In the genomic region with DNA sequence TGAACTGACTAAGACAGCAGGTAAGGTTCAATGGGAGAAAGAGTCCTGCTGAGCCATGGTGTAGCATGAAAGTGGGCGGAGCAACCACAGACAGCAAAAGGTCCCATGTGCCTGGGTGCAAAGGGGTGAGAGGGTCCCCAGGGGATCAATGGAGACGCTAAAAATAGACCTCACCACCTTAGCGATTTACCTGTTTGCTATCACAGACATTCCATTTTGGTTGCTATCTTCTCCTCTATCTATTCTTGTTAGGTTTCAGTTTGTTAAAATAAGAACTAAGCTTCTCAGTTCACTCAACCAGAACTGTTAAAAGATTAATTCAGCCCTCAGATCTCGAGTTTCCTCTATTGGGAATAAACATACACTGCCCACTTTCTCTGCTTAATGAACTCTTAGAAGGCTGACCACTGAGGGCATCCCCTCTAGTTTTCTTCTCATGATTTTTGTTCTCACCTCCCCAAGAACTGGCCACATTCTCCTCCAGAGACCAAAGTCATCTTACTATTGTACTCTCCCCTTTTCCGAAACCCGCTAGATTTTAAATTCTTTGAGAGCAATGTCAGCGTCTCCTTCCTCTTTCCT, we compare ENCODE assay signal across 1 cellular context.
TF ChIP-seq lines count a peak whose summit lies in the region.

No MANE protein-coding gene starts in this region.

TF ChIP-seq in GM12878, 131 proteins besides CTCF, POLR2A, EP300 and RAD21 (continued from another document):
- TF ChIP-seq E2F8 (IDR thresholded peaks at IDR 0.05; ENCODE audit: low read depth, partially characterized antibody) (no peak), IKZF1 (conservative IDR thresholded peaks at IDR 0.05) (peak; percentile 74), SIX5 (IDR thresholded peaks at IDR 0.05; ENCODE audit: low read depth, low read length, severe bottlenecking) (no peak), ATF3 (IDR thresholded peaks at IDR 0.05; ENCODE audit: borderline replicate concordance, extremely low read depth, low read depth, low read length) (no peak), BRCA1 (IDR thresholded peaks at IDR 0.05; ENCODE audit: low read depth, low read length) (no peak), ZBTB4 (CRISPR knock-in tag; IDR thresholded peaks at IDR 0.05) (no peak), ELK1 (IDR thresholded peaks at IDR 0.05; ENCODE audit: low read depth, low read length) (no peak), RFX5 (IDR thresholded peaks at IDR 0.05; ENCODE audit: low read depth, low read length) (no peak), CEBPB (IDR thresholded peaks at IDR 0.05; ENCODE audit: borderline replicate concordance in 1 of 2, low read depth in 2 of 2, low read length in 2 of 2) (peak in 1 of 2 experiments; percentile 11; a peak in 1 of 4 replicates), TAF1 (IDR thresholded peaks at IDR 0.05; ENCODE audit: borderline replicate concordance, low read depth, low read length) (no peak), MTA2 (IDR thresholded peaks at IDR 0.05; ENCODE audit: low read depth) (peak; percentile 90), CREM (IDR thresholded peaks at IDR 0.05; ENCODE audit: low read depth) (no peak), ASH2L (IDR thresholded peaks at IDR 0.05; ENCODE audit: borderline replicate concordance, low read depth) (no peak), PAX8 (IDR thresholded peaks at IDR 0.05) (no peak), JUNB (IDR thresholded peaks at IDR 0.05) (no peak), BHLHE40 (IDR thresholded peaks at IDR 0.05; ENCODE audit: borderline replicate concordance in 1 of 2, low read depth in 2 of 2, low read length in 1 of 2) (peak in 1 of 2 experiments; percentile 65; a peak in 3 of 4 replicates), DPF2 (IDR thresholded peaks at IDR 0.05) (no peak), KLF5 (IDR thresholded peaks at IDR 0.05; ENCODE audit: partially characterized antibody) (no peak), NRF1 (conservative IDR thresholded peaks at IDR 0.05; ENCODE audit: low read depth, low read length) (no peak), FOXM1 (IDR thresholded peaks at IDR 0.05; ENCODE audit: low read depth, low read length) (0 out of 2 replicates have a peak, but pooled peaks have one; percentile 29), CBX3 (IDR thresholded peaks at IDR 0.05; ENCODE audit: borderline replicate concordance, low read depth) (no peak)
- TF ChIP-seq, protein P1, sequence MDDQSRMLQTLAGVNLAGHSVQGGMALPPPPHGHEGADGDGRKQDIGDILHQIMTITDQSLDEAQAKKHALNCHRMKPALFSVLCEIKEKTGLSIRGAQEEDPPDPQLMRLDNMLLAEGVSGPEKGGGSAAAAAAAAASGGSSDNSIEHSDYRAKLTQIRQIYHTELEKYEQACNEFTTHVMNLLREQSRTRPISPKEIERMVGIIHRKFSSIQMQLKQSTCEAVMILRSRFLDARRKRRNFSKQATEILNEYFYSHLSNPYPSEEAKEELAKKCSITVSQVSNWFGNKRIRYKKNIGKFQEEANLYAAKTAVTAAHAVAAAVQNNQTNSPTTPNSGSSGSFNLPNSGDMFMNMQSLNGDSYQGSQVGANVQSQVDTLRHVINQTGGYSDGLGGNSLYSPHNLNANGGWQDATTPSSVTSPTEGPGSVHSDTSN (IDR thresholded peaks at IDR 0.05; ENCODE audit: insufficient replicate concordance, low read depth, low read length): no peak
- TF ChIP-seq, protein P2, sequence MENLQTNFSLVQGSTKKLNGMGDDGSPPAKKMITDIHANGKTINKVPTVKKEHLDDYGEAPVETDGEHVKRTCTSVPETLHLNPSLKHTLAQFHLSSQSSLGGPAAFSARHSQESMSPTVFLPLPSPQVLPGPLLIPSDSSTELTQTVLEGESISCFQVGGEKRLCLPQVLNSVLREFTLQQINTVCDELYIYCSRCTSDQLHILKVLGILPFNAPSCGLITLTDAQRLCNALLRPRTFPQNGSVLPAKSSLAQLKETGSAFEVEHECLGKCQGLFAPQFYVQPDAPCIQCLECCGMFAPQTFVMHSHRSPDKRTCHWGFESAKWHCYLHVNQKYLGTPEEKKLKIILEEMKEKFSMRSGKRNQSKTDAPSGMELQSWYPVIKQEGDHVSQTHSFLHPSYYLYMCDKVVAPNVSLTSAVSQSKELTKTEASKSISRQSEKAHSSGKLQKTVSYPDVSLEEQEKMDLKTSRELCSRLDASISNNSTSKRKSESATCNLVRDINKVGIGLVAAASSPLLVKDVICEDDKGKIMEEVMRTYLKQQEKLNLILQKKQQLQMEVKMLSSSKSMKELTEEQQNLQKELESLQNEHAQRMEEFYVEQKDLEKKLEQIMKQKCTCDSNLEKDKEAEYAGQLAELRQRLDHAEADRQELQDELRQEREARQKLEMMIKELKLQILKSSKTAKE (IDR thresholded peaks at IDR 0.05; ENCODE audit: low read depth, poor library complexity, severe bottlenecking): peak; percentile 81
